ENCODE assay signal across 9 cellular contexts in genomic region chr10:117175901-117176534, GRCh38. TPM values are rescaled to one million over a fixed set of nuclear protein-coding genes. Genes with fewer than 3 reads are reported as not detected.
DNase-seq lines count a peak whose midpoint lies in the region; ATAC-seq and TF ChIP-seq lines count a peak whose summit lies in the region.
"Had no signal": no experiment of that assay in that cellular context is flagged by ENCODE, and none has a peak within 500 bp of the region (broad histone marks: within the 10 kb centered on the region; RNA-seq: fewer than 3 reads in every experiment).

No MANE protein-coding gene starts in this region.

- DNase-seq in CD14-positive monocyte (ENCODE audit: low spot score) (peak; percentile 68), GM19240 (ENCODE audit: insufficient read length, low spot score) (peak; percentile 50), fibroblast of mammary gland (ENCODE audit: low read depth) (peak; percentile 74)
- peak; percentile 73 for DNase-seq in activated T-cell treated with anti-CD3 and anti-CD28 coated beads, Interleukin-2, amount 50 U/mL, for 4 hours

- intact Hi-C loops in CD14-positive monocyte (cut with micrococcal nuclease), result loop anchor here (2.0 to 5.0 kb wide), 3 partner anchors 377 to 494 kb away; no protein-coding TSS in a partner anchor

- no peak overlapping the region for H3K9ac ChIP-seq in OCI-LY3 (ENCODE audit: low read length)
- H3K9ac ChIP-seq in neural cell (ENCODE audit: low read length), result peak overlapping the region; percentile 45

- H4K20me1 ChIP-seq in OCI-LY3 (ENCODE audit: insufficient read depth, low read length) (no peaks in the 10 kb centered on the region), neural cell (ENCODE audit: insufficient read depth) (no peaks in the 10 kb centered on the region)

- H3K27ac Mint-ChIP-seq in CD14-positive monocyte, result peak overlapping the region in 1 of 7 donors; percentile 49
- no peak overlapping the region for H3K27ac Mint-ChIP-seq in stimulated activated naive CD8-positive, alpha-beta T cell treated with anti-CD3 and anti-CD28 coated beads, Interleukin-15, Interleukin-2, amounts not matched to agents 100 ng/mL and 50 ng/mL, for 24 hours

- peak overlapping the region; percentile 73 for H3K4me3 ChIP-seq in OCI-LY3 (ENCODE audit: low read length)
- no peak overlapping the region for H3K4me3 ChIP-seq in fibroblast of mammary gland (ENCODE audit: control insufficient read depth, low read depth, low read length)
- peak overlapping the region; percentile 66 for H3K4me3 ChIP-seq in neural cell (ENCODE audit: low read length)

- 0 out of 2 replicates have a peak, but pooled peaks cover 3% of the 10 kb centered on the region for H3K4me1 ChIP-seq in OCI-LY3 (ENCODE audit: low read length)

- H3K36me3 ChIP-seq in OCI-LY3 (replicated peaks; ENCODE audit: low read depth, low read length) (no peaks in the 10 kb centered on the region), neural cell (ENCODE audit: insufficient read depth, low read length) (no peaks in the 10 kb centered on the region)

- TF ChIP-seq EP300 in neural cell (conservative IDR thresholded peaks at IDR 0.05; ENCODE audit: poor library complexity, severe bottlenecking), result no peak

- H3K4me1 Mint-ChIP-seq in CD14-positive monocyte, result peaks cover 17% of the 10 kb centered on the region
- H3K4me1 Mint-ChIP-seq in activated T-cell treated with anti-CD3 and anti-CD28 coated beads, Interleukin-2, amount 50 U/mL, for 4 hours (ENCODE audit: low read depth), result peaks cover 15% of the 10 kb centered on the region
- H3K4me1 Mint-ChIP-seq in stimulated activated naive CD8-positive, alpha-beta T cell treated with anti-CD3 and anti-CD28 coated beads, Interleukin-15, Interleukin-2, amounts not matched to agents 100 ng/mL and 50 ng/mL, for 24 hours (ENCODE audit: low read depth), result peaks cover 19% of the 10 kb centered on the region

- no peak overlapping the region for H3K27ac ChIP-seq in OCI-LY3 (ENCODE audit: low read length)
- no peak overlapping the region for H3K27ac ChIP-seq in neural cell (ENCODE audit: low read length)
- H3K27ac ChIP-seq: epithelial cell of prostate had no signal

- H3K4me2 ChIP-seq in OCI-LY3 (ENCODE audit: low read length) (peak overlapping the region; percentile 87), neural cell (ENCODE audit: low read length) (no peak overlapping the region)

- peak; percentile 54 for ATAC-seq in HG03460 (IDR thresholded peaks at IDR 0.05; ENCODE audit: unreplicated experiment)
- peak; percentile 32 to 44 for ATAC-seq in activated T-cell treated with anti-CD3 and anti-CD28 coated beads, Interleukin-2, amount 50 U/mL, for 4 hours

- TF ChIP-seq CTCF in CD14-positive monocyte (IDR thresholded peaks at IDR 0.05) (peak; percentile 90), OCI-LY3 (IDR thresholded peaks at IDR 0.05; ENCODE audit: low read depth, low read length) (peak; percentile 59), fibroblast of mammary gland (conservative IDR thresholded peaks at IDR 0.05; ENCODE audit: control insufficient read depth, insufficient read depth, low read depth, low read length) (peak; percentile 93), neural cell (IDR thresholded peaks at IDR 0.05; ENCODE audit: poor library complexity, severe bottlenecking) (peak; percentile 87)

- H3K79me2 ChIP-seq in OCI-LY3 (ENCODE audit: low read length) (no peaks in the 10 kb centered on the region), neural cell (replicated peaks; ENCODE audit: insufficient read depth, low read length) (no peaks in the 10 kb centered on the region)

- H3K9me3 Mint-ChIP-seq in CD14-positive monocyte, result peaks cover 0 to 2% (median 0%) of the 10 kb centered on the region in 7 donors
- no peaks in the 10 kb centered on the region for H3K9me3 Mint-ChIP-seq in activated T-cell treated with anti-CD3 and anti-CD28 coated beads, Interleukin-2, amount 50 U/mL, for 4 hours
- no peaks in the 10 kb centered on the region for H3K9me3 Mint-ChIP-seq in stimulated activated naive CD8-positive, alpha-beta T cell treated with anti-CD3 and anti-CD28 coated beads, Interleukin-15, Interleukin-2, amounts not matched to agents 100 ng/mL and 50 ng/mL, for 24 hours

- H3F3A ChIP-seq in neural cell (ENCODE audit: insufficient read depth, low read length, poor library complexity, severe bottlenecking), result no peaks in the 10 kb centered on the region

- H3K27me3 ChIP-seq in OCI-LY3 (ENCODE audit: low read depth, low read length) (0 out of 2 replicates have a peak, but pooled peaks cover 5% of the 10 kb centered on the region), neural cell (ENCODE audit: insufficient read depth, low read depth, low read length) (peaks cover 12% of the 10 kb centered on the region)

- H3K9me2 ChIP-seq in neural cell (ENCODE audit: insufficient read depth, low read length), result no peaks in the 10 kb centered on the region

- no peaks in the 10 kb centered on the region for H3K9me3 ChIP-seq in OCI-LY3 (ENCODE audit: insufficient read depth, low read length)
- H3K9me3 ChIP-seq in neural cell (ENCODE audit: low read length), result no peaks in the 10 kb centered on the region

- H3K4me3 Mint-ChIP-seq in CD14-positive monocyte, result peak overlapping the region; percentile 81 to 92
- H3K4me3 Mint-ChIP-seq in activated T-cell treated with anti-CD3 and anti-CD28 coated beads, Interleukin-2, amount 50 U/mL, for 4 hours, result peak overlapping the region; percentile 82
- peak overlapping the region; percentile 82 for H3K4me3 Mint-ChIP-seq in stimulated activated naive CD8-positive, alpha-beta T cell treated with anti-CD3 and anti-CD28 coated beads, Interleukin-15, Interleukin-2, amounts not matched to agents 100 ng/mL and 50 ng/mL, for 24 hours

- no peaks in the 10 kb centered on the region for H3K36me3 Mint-ChIP-seq in CD14-positive monocyte
- no peaks in the 10 kb centered on the region for H3K36me3 Mint-ChIP-seq in activated T-cell treated with anti-CD3 and anti-CD28 coated beads, Interleukin-2, amount 50 U/mL, for 4 hours (ENCODE audit: insufficient read depth)
- no peaks in the 10 kb centered on the region for H3K36me3 Mint-ChIP-seq in stimulated activated naive CD8-positive, alpha-beta T cell treated with anti-CD3 and anti-CD28 coated beads, Interleukin-15, Interleukin-2, amounts not matched to agents 100 ng/mL and 50 ng/mL, for 24 hours (ENCODE audit: low read depth)

- H3K27me3 Mint-ChIP-seq in CD14-positive monocyte (ENCODE audit: low read depth in 3 of 3), result peaks cover 52 to 68% (median 53%) of the 10 kb centered on the region in 3 donors
- H3K27me3 Mint-ChIP-seq in activated T-cell treated with anti-CD3 and anti-CD28 coated beads, Interleukin-2, amount 50 U/mL, for 4 hours (ENCODE audit: low read depth), result peaks cover 30% of the 10 kb centered on the region
- H3K27me3 Mint-ChIP-seq in stimulated activated naive CD8-positive, alpha-beta T cell treated with anti-CD3 and anti-CD28 coated beads, Interleukin-15, Interleukin-2, amounts not matched to agents 100 ng/mL and 50 ng/mL, for 24 hours, result peaks cover 35% of the 10 kb centered on the region

- peak; percentile 89 for TF ChIP-seq RAD21 in neural cell (conservative IDR thresholded peaks at IDR 0.05)

- H2AFZ ChIP-seq in OCI-LY3 (ENCODE audit: low read depth, low read length) (peak overlapping the region; percentile 10), neural cell (ENCODE audit: low read depth, low read length) (no peak overlapping the region)

TF ChIP-seq in neural cell, 6 proteins besides CTCF, POLR2A, EP300 and RAD21:
- TF ChIP-seq SMC3 (conservative IDR thresholded peaks at IDR 0.05; ENCODE audit: poor library complexity) (peak; percentile 80), POLR2AphosphoS5 (IDR thresholded peaks at IDR 0.05) (no peak), TAF1 (IDR thresholded peaks at IDR 0.05; ENCODE audit: low read depth) (no peak), REST (IDR thresholded peaks at IDR 0.05; ENCODE audit: borderline replicate concordance) (no peak)

RNA-seq across cellular contexts. Expression of gene KCNK18, which starts 21.3 kb away (rescaled TPM):
- polyA plus RNA-seq in CD14-positive monocyte, result not detected
- not detected for total RNA-seq in activated T-cell treated with anti-CD3 and anti-CD28 coated beads, Interleukin-2, amount 50 U/mL, for 4 hours
- not detected in 2 replicates for polyA plus RNA-seq in neural cell
- polyA minus RNA-seq in neural cell, result not detected in 2 replicates

RNA-seq across cellular contexts. Expression of gene VAX1, which starts 37.9 kb away (rescaled TPM):
- not detected for polyA plus RNA-seq in CD14-positive monocyte
- not detected for total RNA-seq in activated T-cell treated with anti-CD3 and anti-CD28 coated beads, Interleukin-2, amount 50 U/mL, for 4 hours
- polyA plus RNA-seq in neural cell, result 0.63 and 0.70 TPM in 2 replicates
- polyA minus RNA-seq in neural cell, result 0.49 and 0.58 TPM in 2 replicates
